Comparison of ENCODE assay signal across 8 cellular contexts in the genomic region with DNA sequence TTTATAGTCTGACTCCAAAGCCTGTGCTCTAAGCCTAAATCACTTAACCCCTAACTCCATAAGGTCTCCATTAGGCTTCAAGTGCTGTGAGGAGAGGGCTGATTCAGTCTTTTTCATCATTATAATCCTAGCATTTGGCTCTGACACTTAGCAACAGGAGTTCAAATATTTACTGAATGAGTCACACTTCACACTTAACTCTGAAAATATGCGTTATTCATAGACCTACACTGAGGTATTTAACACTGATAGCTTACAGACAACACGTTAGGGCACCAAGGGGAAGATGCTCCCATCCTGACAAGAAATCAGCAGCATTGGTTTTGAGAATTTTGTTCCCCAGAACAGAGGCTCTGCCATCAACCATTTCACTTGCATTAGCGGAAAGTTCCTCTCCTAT. TPM values are rescaled to one million over a fixed set of nuclear protein-coding genes. Genes with fewer than 3 reads are reported as not detected.
DNase-seq lines count a peak whose midpoint lies in the region; ATAC-seq and TF ChIP-seq lines count a peak whose summit lies in the region.

No MANE protein-coding gene starts in this region.

- peaks cover 12 to 40% (median 24%) of the 10 kb centered on the region in 11 experiments; a peak in 20 of 22 replicates for H3K36me3 ChIP-seq in BLaER1 treated with 17β-estradiol and CSF1 and Interleukin-3, amounts not matched to agents 10 nM and 100 nM
- no peaks in the 10 kb centered on the region for H3K36me3 ChIP-seq in body of pancreas (replicated peaks in 1 of 2; ENCODE audit: insufficient read depth in 1 of 2, low read depth in 2 of 2)
- H3K36me3 ChIP-seq in right lobe of liver, result no peaks in the 10 kb centered on the region
- H3K36me3 ChIP-seq in stomach, result peaks cover 0 to 20% (median 10%) of the 10 kb centered on the region in 4 donors

- DNase-seq in body of pancreas (no peak), right lobe of liver (no peak), stomach (no peak), GM19240 (ENCODE audit: insufficient read length, low spot score) (no peak), NAMALWA (ENCODE audit: low spot score) (no peak)

- WGBS in body of pancreas, 2 donors, result 39 to 40% methylated on average over 3 of the region's 3 CpGs
- WGBS in right lobe of liver (ENCODE audit: insufficient coverage, low coverage, low lambda C conversion rate, missing lambda C conversion rate), result 45% methylated on average over 3 of the region's 3 CpGs
- 33 to 49% (median 40%) methylated on average over 3 of the region's 3 CpGs for WGBS in stomach, 5 donors

- no peaks in the 10 kb centered on the region for H3K9me3 ChIP-seq in BLaER1 treated with 17β-estradiol and CSF1 and Interleukin-3, amounts not matched to agents 10 nM and 100 nM (replicated peaks in 1 of 11)
- H3K9me3 ChIP-seq in body of pancreas, result no peaks in the 10 kb centered on the region
- no peaks in the 10 kb centered on the region for H3K9me3 ChIP-seq in right lobe of liver
- no peaks in the 10 kb centered on the region for H3K9me3 ChIP-seq in stomach

- intact Hi-C loops in body of pancreas (cut with DNase I) (no loop called here), right lobe of liver (cut with DNase I) (no loop called here), stomach (cut with DNase I; ENCODE audit: low total_unique reads) (no loop called here)

- TF ChIP-seq POLR2A in body of pancreas (IDR thresholded peaks at IDR 0.05) (no peak), right lobe of liver (IDR thresholded peaks at IDR 0.05) (no peak), stomach (IDR thresholded peaks at IDR 0.05) (no peak)

- no peak overlapping the region for H3K4me3 ChIP-seq in BLaER1 treated with 17β-estradiol and CSF1 and Interleukin-3, amounts not matched to agents 10 nM and 100 nM
- no peak overlapping the region for H3K4me3 ChIP-seq in body of pancreas
- H3K4me3 ChIP-seq in right lobe of liver, result no peak overlapping the region
- H3K4me3 ChIP-seq in stomach, result no peak overlapping the region

- no peak for TF ChIP-seq CTCF in body of pancreas (IDR thresholded peaks at IDR 0.05)
- TF ChIP-seq CTCF in right lobe of liver (IDR thresholded peaks at IDR 0.05), result no peak
- no peak for TF ChIP-seq CTCF in stomach (IDR thresholded peaks at IDR 0.05)

- peak; percentile 97 for ATAC-seq in body of pancreas
- ATAC-seq in right lobe of liver, result peak in 3 of 4 donors; percentile 28 to 96 (median 49)
- no peak for ATAC-seq in HG02678 (IDR thresholded peaks at IDR 0.05; ENCODE audit: unreplicated experiment)

- TF ChIP-seq EP300 in Ishikawa (IDR thresholded peaks at IDR 0.05; ENCODE audit: borderline replicate concordance) (no peak), stomach (IDR thresholded peaks at IDR 0.05) (no peak)

- peak overlapping the region in 6 of 11 experiments; percentile 38 to 72 (median 60); a peak in 10 of 22 replicates for H3K4me2 ChIP-seq in BLaER1 treated with 17β-estradiol and CSF1 and Interleukin-3, amounts not matched to agents 10 nM and 100 nM

- peak overlapping the region in 2 of 11 experiments; percentile 21 to 48; a peak in 2 of 22 replicates for H3K27ac ChIP-seq in BLaER1 treated with 17β-estradiol and CSF1 and Interleukin-3, amounts not matched to agents 10 nM and 100 nM
- H3K27ac ChIP-seq in body of pancreas (peak overlapping the region; percentile 1 to 65 (median 44)), right lobe of liver (no peak overlapping the region), stomach (peak overlapping the region in 2 of 5 donors; percentile 15 to 41)

- no peak for TF ChIP-seq RAD21 in Ishikawa (IDR thresholded peaks at IDR 0.05; ENCODE audit: low read depth)

- H3K4me1 ChIP-seq in BLaER1 treated with 17β-estradiol and CSF1 and Interleukin-3, amounts not matched to agents 10 nM and 100 nM, result peaks cover 23 to 54% (median 47%) of the 10 kb centered on the region in 10 experiments
- H3K4me1 ChIP-seq in body of pancreas, result peaks cover 18% of the 10 kb centered on the region
- H3K4me1 ChIP-seq in right lobe of liver, result peaks cover 0 to 2% (median 0%) of the 10 kb centered on the region in 4 donors
- peaks cover 0 to 33% (median 20%) of the 10 kb centered on the region in 4 donors for H3K4me1 ChIP-seq in stomach

- no peaks in the 10 kb centered on the region for H3K27me3 ChIP-seq in BLaER1 treated with 17β-estradiol and CSF1 and Interleukin-3, amounts not matched to agents 10 nM and 100 nM
- H3K27me3 ChIP-seq in body of pancreas (no peaks in the 10 kb centered on the region), right lobe of liver (no peaks in the 10 kb centered on the region), stomach (no peaks in the 10 kb centered on the region)

- no peak overlapping the region for H3K9ac ChIP-seq in BLaER1 treated with 17β-estradiol and CSF1 and Interleukin-3, amounts not matched to agents 10 nM and 100 nM

- peaks cover 4 to 38% (median 18%) of the 10 kb centered on the region in 11 experiments; a peak in 16 of 22 replicates for H4K20me1 ChIP-seq in BLaER1 treated with 17β-estradiol and CSF1 and Interleukin-3, amounts not matched to agents 10 nM and 100 nM

TF ChIP-seq in Ishikawa, 13 proteins besides CTCF, POLR2A, EP300 and RAD21:
- no peak for TF ChIP-seq ZBTB7A (IDR thresholded peaks at IDR 0.05; ENCODE audit: low read depth)
- TF ChIP-seq EGR1 (IDR thresholded peaks at IDR 0.05), result no peak
- no peak for TF ChIP-seq TCF12 (IDR thresholded peaks at IDR 0.05; ENCODE audit: low read depth)
- TF ChIP-seq, protein P1, sequence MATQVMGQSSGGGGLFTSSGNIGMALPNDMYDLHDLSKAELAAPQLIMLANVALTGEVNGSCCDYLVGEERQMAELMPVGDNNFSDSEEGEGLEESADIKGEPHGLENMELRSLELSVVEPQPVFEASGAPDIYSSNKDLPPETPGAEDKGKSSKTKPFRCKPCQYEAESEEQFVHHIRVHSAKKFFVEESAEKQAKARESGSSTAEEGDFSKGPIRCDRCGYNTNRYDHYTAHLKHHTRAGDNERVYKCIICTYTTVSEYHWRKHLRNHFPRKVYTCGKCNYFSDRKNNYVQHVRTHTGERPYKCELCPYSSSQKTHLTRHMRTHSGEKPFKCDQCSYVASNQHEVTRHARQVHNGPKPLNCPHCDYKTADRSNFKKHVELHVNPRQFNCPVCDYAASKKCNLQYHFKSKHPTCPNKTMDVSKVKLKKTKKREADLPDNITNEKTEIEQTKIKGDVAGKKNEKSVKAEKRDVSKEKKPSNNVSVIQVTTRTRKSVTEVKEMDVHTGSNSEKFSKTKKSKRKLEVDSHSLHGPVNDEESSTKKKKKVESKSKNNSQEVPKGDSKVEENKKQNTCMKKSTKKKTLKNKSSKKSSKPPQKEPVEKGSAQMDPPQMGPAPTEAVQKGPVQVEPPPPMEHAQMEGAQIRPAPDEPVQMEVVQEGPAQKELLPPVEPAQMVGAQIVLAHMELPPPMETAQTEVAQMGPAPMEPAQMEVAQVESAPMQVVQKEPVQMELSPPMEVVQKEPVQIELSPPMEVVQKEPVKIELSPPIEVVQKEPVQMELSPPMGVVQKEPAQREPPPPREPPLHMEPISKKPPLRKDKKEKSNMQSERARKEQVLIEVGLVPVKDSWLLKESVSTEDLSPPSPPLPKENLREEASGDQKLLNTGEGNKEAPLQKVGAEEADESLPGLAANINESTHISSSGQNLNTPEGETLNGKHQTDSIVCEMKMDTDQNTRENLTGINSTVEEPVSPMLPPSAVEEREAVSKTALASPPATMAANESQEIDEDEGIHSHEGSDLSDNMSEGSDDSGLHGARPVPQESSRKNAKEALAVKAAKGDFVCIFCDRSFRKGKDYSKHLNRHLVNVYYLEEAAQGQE (IDR thresholded peaks at IDR 0.05; ENCODE audit: low read depth), result no peak
- peak; percentile 78; the same call in 1 of the 2 replicates for TF ChIP-seq TEAD4 (IDR thresholded peaks at IDR 0.05)
- TF ChIP-seq USF1 (IDR thresholded peaks at IDR 0.05), result no peak
- TF ChIP-seq, protein P2, sequence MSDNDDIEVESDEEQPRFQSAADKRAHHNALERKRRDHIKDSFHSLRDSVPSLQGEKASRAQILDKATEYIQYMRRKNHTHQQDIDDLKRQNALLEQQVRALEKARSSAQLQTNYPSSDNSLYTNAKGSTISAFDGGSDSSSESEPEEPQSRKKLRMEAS (IDR thresholded peaks at IDR 0.05), result no peak

RNA-seq across cellular contexts. Expression of gene MSL2, which starts 53.5 kb away (rescaled TPM):
- 10 to 100 TPM; 17.5 to 19.2 TPM for total RNA-seq in body of pancreas
- total RNA-seq in right lobe of liver, result 10 to 100 TPM in 5 of 6 experiments, 1 to 10 TPM in 1; 9.1 to 18.4 (median 13.1) TPM
- total RNA-seq in stomach, result 10 to 100 TPM; 12.3 to 55.4 (median 28.0) TPM
- 1 to 10 TPM; 3.4 to 5.2 (median 4.9) TPM for polyA plus RNA-seq in stomach

Comparison
In these comparisons a context has a peak if more than half of its experiments do, and no peak if none do; other contexts are left out.
1. H3K27ac ChIP-seq: peak in body of pancreas (4 of 4); none in right lobe of liver (0 of 3).